Comparison of ENCODE assay signal across 13 cellular contexts in the genomic region with DNA sequence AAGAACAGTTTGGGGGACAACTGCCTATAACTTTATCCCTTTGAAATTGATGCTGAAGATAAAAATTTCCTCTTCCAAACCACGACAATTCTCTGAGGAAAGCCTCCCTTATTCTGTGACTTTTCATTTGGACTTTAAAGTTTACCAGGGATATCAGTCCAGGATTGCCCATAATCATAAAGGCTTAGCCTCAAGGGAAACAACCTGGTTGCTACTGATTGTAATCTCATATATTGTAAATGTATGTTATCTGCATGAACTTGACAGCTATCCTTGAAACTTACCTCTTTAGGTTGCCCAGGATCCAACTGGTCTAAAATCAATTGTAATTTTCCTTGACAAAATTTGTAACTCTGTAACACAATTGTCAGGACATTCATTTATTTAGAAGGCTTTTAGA.
"Had no signal": no experiment of that assay in that cellular context is flagged by ENCODE, and none has a peak within 500 bp of the region (broad histone marks: within the 10 kb centered on the region; RNA-seq: fewer than 3 reads in every experiment).

No MANE protein-coding gene starts in this region.

- DNase-seq: activated CD4-positive, alpha-beta T cell treated with anti-CD3 and anti-CD28 coated beads for 36 hours; activated CD4-positive, alpha-beta T cell treated with anti-CD3 and anti-CD28 coated beads, Interleukin-2, amount 50 U/mL, for 48 hours; activated gamma-delta T cell treated with Interleukin-2 at 50 U/mL for 16 hours; central memory CD4-positive, alpha-beta T cell; erythroblast; heart right ventricle; mesendoderm; stimulated activated naive CD4-positive, alpha-beta T cell had no signal

- H3K4me3 ChIP-seq: coronary artery, heart right ventricle had no signal

- FAIRE-seq: TTC549 had no signal

- ATAC-seq: activated CD4-positive, alpha-beta T cell treated with anti-CD3 and anti-CD28 coated beads for 36 hours; heart right ventricle; natural killer cell treated with Interleukin-12 subunit alpha and Interleukin-12 subunit beta and Interleukin-15 and Interleukin-18, amount 100 ng/mL, for 72 hours; sciatic nerve had no signal

- H3K27ac ChIP-seq: coronary artery, heart right ventricle, neutrophil had no signal

- H3K9me3 ChIP-seq: neutrophil had no signal

- H3K27me3 ChIP-seq: heart right ventricle, neutrophil had no signal

- H3K36me3 ChIP-seq: heart right ventricle, neutrophil had no signal
